In the genomic region with DNA sequence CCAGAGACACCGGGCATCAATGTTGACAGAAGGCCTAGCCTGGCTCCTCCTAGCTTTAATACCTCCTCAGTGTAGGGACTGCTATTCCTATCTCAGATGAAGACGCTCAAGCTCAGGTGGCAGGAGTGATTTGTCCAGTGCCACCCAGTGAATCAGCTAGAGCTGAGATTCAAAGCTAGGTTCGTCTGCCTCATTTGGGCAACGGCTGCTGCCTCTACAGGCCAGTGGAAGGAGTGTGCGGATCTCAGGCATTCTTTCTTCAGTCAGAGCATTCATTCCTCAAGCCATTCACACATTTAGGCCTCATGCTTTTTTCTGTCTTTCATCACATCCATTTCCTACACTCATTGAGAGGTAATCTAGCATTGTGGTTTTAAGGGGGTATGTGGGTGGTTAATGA, we compare ENCODE assay signal across 11 cellular contexts. TPM values are rescaled to one million over a fixed set of nuclear protein-coding genes. Genes with fewer than 3 reads are reported as not detected.
A peak's percentile ranks its signal among the peaks of the same experiment; 100 is the strongest.
DNase-seq lines count a peak whose midpoint lies in the region; ATAC-seq, FAIRE-seq and TF ChIP-seq lines count a peak whose summit lies in the region.
"Had no signal": no experiment of that assay in that cellular context is flagged by ENCODE, and none has a peak within 500 bp of the region (broad histone marks: within the 10 kb centered on the region; RNA-seq: fewer than 3 reads in every experiment).

No MANE protein-coding gene starts in this region.

- no peaks in the 10 kb centered on the region for H3K9me3 Mint-ChIP-seq in stimulated activated effector memory CD8-positive, alpha-beta T cell treated with anti-CD3 and anti-CD28 coated beads, Interleukin-12 subunit alpha, Interleukin-12 subunit beta, amount 100 ng/mL, for 72 hours

- no peak for TF ChIP-seq POLR2A in A549 (IDR thresholded peaks at IDR 0.05; ENCODE audit: low read length)

- H3K4me2 ChIP-seq in A549 = no peak overlapping the region

- peaks cover 51% of the 10 kb centered on the region for H3K36me3 Mint-ChIP-seq in stimulated activated effector memory CD8-positive, alpha-beta T cell treated with anti-CD3 and anti-CD28 coated beads, Interleukin-12 subunit alpha, Interleukin-12 subunit beta, amount 100 ng/mL, for 72 hours

- no peak for TF ChIP-seq CTCF in A549 (IDR thresholded peaks at IDR 0.05)
- TF ChIP-seq CTCF in GM12873 (IDR thresholded peaks at IDR 0.05; ENCODE audit: insufficient read depth, low read depth, low read length, missing control alignments) = peak; percentile 26
- peak; percentile 40 for TF ChIP-seq CTCF in foreskin keratinocyte (conservative IDR thresholded peaks at IDR 0.05)

- FAIRE-seq in A549 (lab: Jason Lieb, UNC) = no peak
- FAIRE-seq: pancreas had no signal

- no peak overlapping the region for H3K27ac ChIP-seq in A549
- no peak overlapping the region for H3K27ac ChIP-seq in foreskin keratinocyte
- H3K27ac ChIP-seq: dorsolateral prefrontal cortex, pancreas had no signal

- WGBS in A549 (ENCODE audit: missing lambda C conversion rate) = 82% methylated on average over 5 of the region's 5 CpGs

- CTCF ChIA-PET in A549 (lab: Yijun Ruan, JAX) = no interaction called here

- no peak overlapping the region for H3K4me3 ChIP-seq in A549
- H3K4me3 ChIP-seq: dorsolateral prefrontal cortex, pancreas had no signal

- peak; percentile 82 to 88; a peak in 5 of 6 replicates for ATAC-seq in A549
- ATAC-seq in foreskin keratinocyte = peak; percentile 68
- ATAC-seq in stimulated activated effector memory CD8-positive, alpha-beta T cell treated with anti-CD3 and anti-CD28 coated beads, Interleukin-12 subunit alpha, Interleukin-12 subunit beta, amount 100 ng/mL, for 72 hours = no peak
- ATAC-seq: pancreas had no signal

- no peaks in the 10 kb centered on the region for H3K9me3 ChIP-seq in A549
- H3K9me3 ChIP-seq: pancreas had no signal

- no peak overlapping the region for H3K27ac Mint-ChIP-seq in stimulated activated effector memory CD8-positive, alpha-beta T cell treated with anti-CD3 and anti-CD28 coated beads, Interleukin-12 subunit alpha, Interleukin-12 subunit beta, amount 100 ng/mL, for 72 hours

- H3K4me1 ChIP-seq in A549 (no peaks in the 10 kb centered on the region), foreskin keratinocyte (no peaks in the 10 kb centered on the region)
- H3K4me1 ChIP-seq: pancreas had no signal

- DNase-seq in A549 (ENCODE audit: low read depth in 1 of 2, low spot score in 1 of 2) (peak; percentile 14 to 30), RPMI7951 (ENCODE audit: low read depth) (peak; percentile 2), foreskin keratinocyte (peak in 1 of 2 donors; percentile 5), GM03348 (ENCODE audit: low spot score) (no peak), ecto neural progenitor cell (ENCODE audit: low spot score) (no peak), retina (no peak)
- no peak for DNase-seq in stimulated activated effector memory CD8-positive, alpha-beta T cell treated with anti-CD3 and anti-CD28 coated beads, Interleukin-12 subunit alpha, Interleukin-12 subunit beta, amount 100 ng/mL, for 72 hours (ENCODE audit: low spot score in 2 of 2)
- DNase-seq: NCI-H2107, pancreas had no signal

- POLR2A ChIA-PET in A549 (lab: Yijun Ruan, JAX) = interaction anchor here (0.6 kb wide), 1 partner anchor 189 kb away, joined by 3 read pairs; no protein-coding TSS in a partner anchor

- H3K4me1 Mint-ChIP-seq in stimulated activated effector memory CD8-positive, alpha-beta T cell treated with anti-CD3 and anti-CD28 coated beads, Interleukin-12 subunit alpha, Interleukin-12 subunit beta, amount 100 ng/mL, for 72 hours = peaks cover 22% of the 10 kb centered on the region

- no peaks in the 10 kb centered on the region for H3K27me3 ChIP-seq in foreskin keratinocyte
- H3K27me3 ChIP-seq: pancreas had no signal

- H3K4me3 Mint-ChIP-seq in stimulated activated effector memory CD8-positive, alpha-beta T cell treated with anti-CD3 and anti-CD28 coated beads, Interleukin-12 subunit alpha, Interleukin-12 subunit beta, amount 100 ng/mL, for 72 hours = no peak overlapping the region

- no peak; a peak in 1 of 5 replicates for TF ChIP-seq RAD21 in A549 (conservative IDR thresholded peaks at IDR 0.05 in 1 of 2, IDR thresholded peaks at IDR 0.05 in 1 of 2)

- no peak for TF ChIP-seq EP300 in A549 (IDR thresholded peaks at IDR 0.05)

TF ChIP-seq in A549, 52 proteins besides CTCF, POLR2A, EP300 and RAD21:
- TF ChIP-seq GATA3 (IDR thresholded peaks at IDR 0.05; ENCODE audit: borderline replicate concordance) (no peak), ZFP36 (IDR thresholded peaks at IDR 0.05; ENCODE audit: borderline replicate concordance, partially characterized antibody) (no peak), ZC3H11A (IDR thresholded peaks at IDR 0.05) (no peak), FOXS1 (CRISPR knock-in tag; IDR thresholded peaks at IDR 0.05) (no peak), HOXB5 (CRISPR knock-in tag; IDR thresholded peaks at IDR 0.05) (no peak), NR3C1 (IDR thresholded peaks at IDR 0.05) (no peak), HEYL (CRISPR knock-in tag; IDR thresholded peaks at IDR 0.05) (no peak), RARB (CRISPR knock-in tag; IDR thresholded peaks at IDR 0.05) (no peak), ESRRA (IDR thresholded peaks at IDR 0.05; ENCODE audit: borderline replicate concordance, low read length) (no peak)
- TF ChIP-seq, protein P1, sequence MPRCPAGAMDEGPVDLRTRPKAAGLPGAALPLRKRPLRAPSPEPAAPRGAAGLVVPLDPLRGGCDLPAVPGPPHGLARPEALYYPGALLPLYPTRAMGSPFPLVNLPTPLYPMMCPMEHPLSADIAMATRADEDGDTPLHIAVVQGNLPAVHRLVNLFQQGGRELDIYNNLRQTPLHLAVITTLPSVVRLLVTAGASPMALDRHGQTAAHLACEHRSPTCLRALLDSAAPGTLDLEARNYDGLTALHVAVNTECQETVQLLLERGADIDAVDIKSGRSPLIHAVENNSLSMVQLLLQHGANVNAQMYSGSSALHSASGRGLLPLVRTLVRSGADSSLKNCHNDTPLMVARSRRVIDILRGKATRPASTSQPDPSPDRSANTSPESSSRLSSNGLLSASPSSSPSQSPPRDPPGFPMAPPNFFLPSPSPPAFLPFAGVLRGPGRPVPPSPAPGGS (IDR thresholded peaks at IDR 0.05) = no peak
- TF ChIP-seq, protein P2, sequence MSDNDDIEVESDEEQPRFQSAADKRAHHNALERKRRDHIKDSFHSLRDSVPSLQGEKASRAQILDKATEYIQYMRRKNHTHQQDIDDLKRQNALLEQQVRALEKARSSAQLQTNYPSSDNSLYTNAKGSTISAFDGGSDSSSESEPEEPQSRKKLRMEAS (IDR thresholded peaks at IDR 0.05) = no peak

RNA-seq across cellular contexts. Expression of a gene that starts 7.3 kb away (rescaled TPM):
- polyA plus RNA-seq in A549 (2011; rRNA removed) (22.4 and 26.9 TPM in 2 replicates), A549 (2017; fragmentation: RNase III; extraction: RNeasy Plus Mini Kit Qiagen cat#74134 plus additional on column Dnase treatment) (53.7 to 60.4 TPM (median 57.9 TPM) in 3 replicates), foreskin keratinocyte (49.5 and 51.4 TPM in 2 replicates)
- 28.0 and 35.1 TPM in 2 replicates for polyA plus RNA-seq in A549 (2012; cell fraction: cytosol; rRNA removed)
- 10.5 and 16.7 TPM in 2 replicates for polyA plus RNA-seq in A549 (2012; cell fraction: nucleus; rRNA removed)
- polyA minus RNA-seq in A549 (2011; rRNA and poly(A)+ RNA removed) = 3.9 and 5.2 TPM in 2 replicates
- total RNA-seq in RPMI7951 (2014; rRNA removed; shearing (Covaris generic)) = 23.1 and 26.1 TPM in 2 replicates
- 33.6 and 39.8 TPM in 2 replicates for total RNA-seq in foreskin keratinocyte

RNA-seq across cellular contexts. Expression of a gene that starts 48.6 kb away (rescaled TPM):
- polyA plus RNA-seq in A549 (2011; rRNA removed) (1.9 and 2.9 TPM in 2 replicates), A549 (2017; fragmentation: RNase III; extraction: RNeasy Plus Mini Kit Qiagen cat#74134 plus additional on column Dnase treatment) (5.1 to 5.8 TPM (median 5.6 TPM) in 3 replicates), foreskin keratinocyte (8.5 and 9.0 TPM in 2 replicates)
- polyA plus RNA-seq in A549 (2012; cell fraction: cytosol; rRNA removed) = 6.8 and 8.5 TPM in 2 replicates
- polyA plus RNA-seq in A549 (2012; cell fraction: nucleus; rRNA removed) = 10.8 and 12.2 TPM in 2 replicates
- 3.3 and 5.2 TPM in 2 replicates for polyA minus RNA-seq in A549 (2011; rRNA and poly(A)+ RNA removed)
- total RNA-seq in RPMI7951 (2014; rRNA removed; shearing (Covaris generic)) = 7.0 and 8.0 TPM in 2 replicates
- 10.2 and 10.9 TPM in 2 replicates for total RNA-seq in foreskin keratinocyte

Comparison
In these comparisons a context has a peak if more than half of its experiments do, and no peak if none do; other contexts are left out.
1. DNase-seq: peak in A549 (2 of 2) and RPMI7951 (single experiment); none in GM03348 (single experiment), ecto neural progenitor cell (single experiment), retina (single experiment) and stimulated activated effector memory CD8-positive, alpha-beta T cell treated with anti-CD3 and anti-CD28 coated beads, Interleukin-12 subunit alpha, Interleukin-12 subunit beta, amount 100 ng/mL, for 72 hours (0 of 2).